ENCODE assay signal across 33 cellular contexts in the genomic region with DNA sequence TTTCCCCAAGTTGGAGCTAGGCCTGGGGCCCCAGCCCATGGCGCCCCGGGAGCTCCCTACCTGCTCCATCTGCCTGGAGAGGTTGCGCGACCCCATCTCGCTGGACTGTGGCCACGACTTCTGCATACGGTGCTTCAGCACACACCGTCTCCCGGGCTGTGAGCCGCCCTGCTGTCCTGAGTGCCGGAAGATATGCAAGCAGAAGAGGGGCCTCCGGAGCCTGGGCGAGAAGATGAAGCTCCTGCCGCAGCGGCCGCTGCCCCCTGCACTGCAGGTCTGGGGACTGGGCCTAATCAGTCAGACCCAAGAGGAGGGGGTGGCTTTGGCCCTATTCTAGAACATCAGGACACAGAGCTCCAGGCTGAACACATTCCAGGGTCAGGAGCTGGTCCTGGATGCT. TPM values are rescaled to one million over a fixed set of nuclear protein-coding genes. Genes with fewer than 3 reads are reported as not detected.
"Had no signal": no experiment of that assay in that cellular context is flagged by ENCODE, and none has a peak within 500 bp of the region (broad histone marks: within the 10 kb centered on the region; RNA-seq: fewer than 3 reads in every experiment).

No MANE protein-coding gene starts in this region.

- H3K4me1 ChIP-seq: body of pancreas, breast epithelium had no signal

- H3K9me3 ChIP-seq: body of pancreas, breast epithelium had no signal

- H3K27me3 ChIP-seq: body of pancreas, breast epithelium had no signal

- FAIRE-seq: astrocyte, RCC 7860 had no signal

- DNase-seq: activated CD4-positive, alpha-beta T cell treated with anti-CD3 and anti-CD28 coated beads for 36 hours; activated CD4-positive, alpha-beta T cell treated with anti-CD3 and anti-CD28 coated beads, Interleukin-2, amount 10 ng/mL, durations not matched to agents 7 days and 5 days; activated CD4-positive, alpha-beta T cell treated with anti-CD3 and anti-CD28 coated beads, Interleukin-2, amount 50 U/mL, for 48 hours; activated CD8-positive, alpha-beta T cell treated with anti-CD3 and anti-CD28 coated beads, Interleukin-2, amount 10 ng/mL, durations not matched to agents 7 days and 5 days; activated gamma-delta T cell; activated naive CD4-positive, alpha-beta T cell treated with Interleukin-2 at 50 U/mL for 16 hours; activated naive CD8-positive, alpha-beta T cell treated with anti-CD3 and anti-CD28 coated beads, Interleukin-2, amount 10 ng/mL, durations not matched to agents 7 days and 5 days; activated T-cell treated with anti-CD3 and anti-CD28 coated beads, Interleukin-2, amount 50 U/mL, for 24 hours; body of pancreas; MM.1S; MV-4-11; NCI-H1092; NCI-H1436 treated with DMSO at 0.1 percent for 48 hours; NCI-H2029; NCI-H345; NCI-H510A; NCI-H526; NCI-H748 treated with DMSO at 0.1 percent for 48 hours; NK-92 treated with Interleukin-12 subunit alpha and Interleukin-12 subunit beta, amount 100 ng/mL, for 24 hours; PC-9; SIG-M5; T1000 had no signal

- H3K36me3 ChIP-seq: breast epithelium had no signal

- ATAC-seq: activated CD4-positive, alpha-beta T cell treated with anti-CD3 and anti-CD28 coated beads for 36 hours; activated CD4-positive, CD25-positive, alpha-beta regulatory T cell treated with anti-CD3 and anti-CD28 coated beads, Interleukin-2, amount 50 U/mL, for 24 hours; activated CD8-positive, alpha-beta T cell treated with anti-CD3 and anti-CD28 coated beads, Interleukin-2, amount 10 ng/mL, durations not matched to agents 7 days and 5 days; body of pancreas had no signal

- H3K27ac ChIP-seq: body of pancreas, breast epithelium, KMS-11, PC-9, RWPE1 had no signal

- H3K4me3 ChIP-seq: body of pancreas, PC-9 had no signal

RNA-seq across cellular contexts. Expression of gene RNF112, which starts 1.5 kb away (rescaled TPM):
- total RNA-seq: LHCN-M2, SK-MEL-5 had no signal

RNA-seq across cellular contexts. Expression of gene MFAP4, which starts 25.5 kb away (rescaled TPM):
- total RNA-seq: activated CD4-positive, alpha-beta T cell treated with anti-CD3 and anti-CD28 coated beads for 36 hours; activated CD4-positive, alpha-beta T cell treated with anti-CD3 and anti-CD28 coated beads, Interleukin-2, amount 10 ng/mL, durations not matched to agents 7 days and 5 days; activated CD8-positive, alpha-beta T cell treated with anti-CD3 and anti-CD28 coated beads, Interleukin-2, amount 10 ng/mL, durations not matched to agents 7 days and 5 days; activated naive CD8-positive, alpha-beta T cell treated with anti-CD3 and anti-CD28 coated beads, Interleukin-2, amount 10 ng/mL, durations not matched to agents 7 days and 5 days; activated T-helper 2 cell treated with anti-CD3 and anti-CD28 coated beads, Interferon-gamma antibody, Interleukin-2, Interleukin-4, amounts not matched to agents 10 μg/mL and 5 μg/mL and 100 μg/mL, durations not matched to agents 14 hours and 24 hours and 36 hours; PC-9; SK-MEL-5; T-helper 1 cell treated with Interleukin-12 subunit alpha and Interleukin-12 subunit beta and Interleukin-4 antibody, amounts not matched to agents 30 ng/mL and 1 ng/mL, for 36 hours; T-helper 2 cell treated with Interferon-gamma antibody and Interleukin-4, amounts not matched to agents 100 ng/mL and 5 ng/mL, for 36 hours had no signal
